In genomic region chr13:60211548-60211947, GRCh38 we compare ENCODE assay signal across 31 cellular contexts.
"Had no signal": no experiment of that assay in that cellular context is flagged by ENCODE, and none has a peak within 500 bp of the region (broad histone marks: within the 10 kb centered on the region; RNA-seq: fewer than 3 reads in every experiment).

No MANE protein-coding gene starts in this region.

- H3K36me3 ChIP-seq: colonic mucosa, esophagus muscularis mucosa, gastroesophageal sphincter, heart left ventricle, right lobe of liver, suprapubic skin, transverse colon, upper lobe of right lung, uterus had no signal

- H3K4me3 Mint-ChIP-seq: dendritic cell treated with granulocyte-macrophage colony-stimulating factor and Interleukin-4, amounts not matched to agents 40 ng/mL and 50 ng/mL, for 4 days; memory B cell; mesothelial cell of epicardium; naive B cell; natural killer cell treated with Interleukin-12 subunit alpha and Interleukin-12 subunit beta and Interleukin-15 and Interleukin-18, amount 100 ng/mL, for 72 hours; neural crest cell; stimulated activated naive CD8-positive, alpha-beta T cell treated with anti-CD3 and anti-CD28 coated beads, Interleukin-15, amount 100 ng/mL, for 72 hours had no signal

- H3K27ac ChIP-seq: colonic mucosa, esophagus muscularis mucosa, foreskin keratinocyte, gastroesophageal sphincter, heart left ventricle, hepatocyte, parathyroid adenoma, right lobe of liver, suprapubic skin, transverse colon, upper lobe of right lung, uterus had no signal

- H3K36me3 Mint-ChIP-seq: memory B cell; naive B cell; natural killer cell treated with Interleukin-12 subunit alpha and Interleukin-12 subunit beta and Interleukin-15 and Interleukin-18, amount 100 ng/mL, for 72 hours had no signal

- H3K9ac ChIP-seq: parathyroid adenoma had no signal

- H3K4me3 ChIP-seq: colonic mucosa, esophagus muscularis mucosa, gastroesophageal sphincter, heart left ventricle, hepatocyte, lung, mucosa of descending colon, right lobe of liver, suprapubic skin, transverse colon, upper lobe of right lung, uterus had no signal

- H2AFZ ChIP-seq: hepatocyte, parathyroid adenoma had no signal

- H3K4me1 ChIP-seq: colonic mucosa, esophagus muscularis mucosa, foreskin keratinocyte, gastroesophageal sphincter, heart left ventricle, parathyroid adenoma, right lobe of liver, suprapubic skin, transverse colon, upper lobe of right lung, uterus had no signal

- H3K9me3 Mint-ChIP-seq: dendritic cell treated with granulocyte-macrophage colony-stimulating factor and Interleukin-4, amounts not matched to agents 40 ng/mL and 50 ng/mL, for 4 days; memory B cell; neural crest cell; stimulated activated naive CD8-positive, alpha-beta T cell treated with anti-CD3 and anti-CD28 coated beads, Interleukin-15, amount 100 ng/mL, for 72 hours had no signal

- H3K4me2 ChIP-seq: hepatocyte had no signal

- H3K27ac Mint-ChIP-seq: dendritic cell treated with granulocyte-macrophage colony-stimulating factor and Interleukin-4, amounts not matched to agents 40 ng/mL and 50 ng/mL, for 4 days; memory B cell; mesothelial cell of epicardium; naive B cell; natural killer cell treated with Interleukin-12 subunit alpha and Interleukin-12 subunit beta and Interleukin-15 and Interleukin-18, amount 100 ng/mL, for 72 hours; progenitor cell of endocrine pancreas; stimulated activated naive CD8-positive, alpha-beta T cell treated with anti-CD3 and anti-CD28 coated beads, Interleukin-15, amount 100 ng/mL, for 72 hours had no signal

- H3K9me3 ChIP-seq: colonic mucosa, gastroesophageal sphincter, heart left ventricle, mucosa of descending colon, right lobe of liver, suprapubic skin, transverse colon, upper lobe of right lung, uterus had no signal

- ATAC-seq: foreskin keratinocyte; gastroesophageal sphincter; heart left ventricle; left lobe of liver; mucosa of descending colon; natural killer cell treated with Interleukin-12 subunit alpha and Interleukin-12 subunit beta and Interleukin-15 and Interleukin-18, amount 100 ng/mL, for 72 hours; right lobe of liver; stimulated activated naive CD8-positive, alpha-beta T cell treated with anti-CD3 and anti-CD28 coated beads, Interleukin-15, amount 100 ng/mL, for 72 hours; upper lobe of right lung had no signal

- H3K4me1 Mint-ChIP-seq: memory B cell; naive B cell; neural crest cell; stimulated activated naive CD8-positive, alpha-beta T cell treated with anti-CD3 and anti-CD28 coated beads, Interleukin-15, amount 100 ng/mL, for 72 hours had no signal

- H3K27me3 ChIP-seq: colonic mucosa, esophagus muscularis mucosa, heart left ventricle, hepatocyte, right lobe of liver, suprapubic skin, transverse colon, upper lobe of right lung, uterus had no signal

- DNase-seq: colonic mucosa; effector CD8-positive, alpha-beta T cell; foreskin keratinocyte; heart left ventricle; kidney; mucosa of descending colon; naive B cell; right lobe of liver; small intestine; stimulated activated CD4-positive, alpha-beta T cell treated with anti-CD3 and anti-CD28 coated beads, Interleukin-12 subunit alpha, Interleukin-12 subunit beta, amount 100 ng/mL, for 4 hours; stimulated activated CD4-positive, alpha-beta T cell treated with anti-CD3 and anti-CD28 coated beads, Interleukin-1b, Interleukin-23, amount 100 ng/mL, for 48 hours; stimulated activated CD4-positive, alpha-beta T cell treated with anti-CD3 and anti-CD28 coated beads, Interleukin-4, amount 100 ng/mL, for 1 hour; stimulated activated CD8-positive, alpha-beta memory T cell treated with anti-CD3 and anti-CD28 coated beads, Interleukin-4, amount 100 ng/mL, for 48 hours; stimulated activated naive CD4-positive, alpha-beta T cell; stimulated activated naive CD8-positive, alpha-beta T cell treated with anti-CD3 and anti-CD28 coated beads, Interleukin-15, amount 100 ng/mL, for 72 hours; transverse colon; upper lobe of right lung; uterus had no signal

- H3K79me2 ChIP-seq: hepatocyte, parathyroid adenoma had no signal
